Comparison of ENCODE assay signal across 8 cellular contexts in the genomic region with DNA sequence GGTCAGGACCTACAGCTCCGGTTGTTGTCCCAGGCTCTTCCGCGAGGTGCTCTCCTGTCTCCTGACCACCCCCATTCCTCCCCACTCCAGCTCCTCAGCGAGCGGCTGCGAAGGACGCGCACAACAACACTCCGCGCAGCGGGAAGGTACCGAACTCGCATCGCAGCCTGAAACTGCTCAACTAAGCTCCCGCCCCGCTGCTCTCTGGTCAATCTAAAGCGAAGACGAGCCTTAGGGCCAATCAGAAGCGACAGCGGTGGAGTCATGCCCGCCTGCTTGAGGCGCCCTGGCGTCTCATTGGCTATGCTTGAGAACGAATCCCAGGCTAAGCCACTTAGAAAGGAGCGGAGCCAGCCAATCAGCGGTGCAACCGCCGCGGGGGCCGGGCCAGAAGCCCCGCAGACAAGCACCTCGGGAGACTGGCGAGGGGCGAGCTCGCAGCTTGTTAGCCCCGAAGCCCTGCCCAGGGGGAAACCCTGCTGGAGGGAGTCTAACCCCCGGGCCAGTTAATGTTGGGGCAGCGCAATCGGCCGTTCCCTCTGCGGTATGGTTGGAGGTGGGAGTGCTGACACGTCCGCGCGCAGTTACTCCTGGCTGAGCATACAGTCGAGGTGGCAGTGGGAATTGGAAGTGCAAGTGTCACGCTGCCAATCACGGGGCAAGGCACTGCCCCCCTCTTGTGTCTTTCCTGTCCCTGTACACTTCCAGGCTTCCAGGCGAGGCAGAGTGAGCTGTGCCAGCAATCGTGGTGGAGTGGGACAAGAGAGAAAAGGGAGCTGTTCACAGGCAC. TPM values are rescaled to one million over a fixed set of nuclear protein-coding genes. Genes with fewer than 3 reads are reported as not detected.
DNase-seq lines count a peak whose midpoint lies in the region; ATAC-seq and TF ChIP-seq lines count a peak whose summit lies in the region.

No MANE protein-coding gene starts in this region.

- 0 to 1% (median 0%) methylated on average over 37 to 50 of the region's 50 CpGs for WGBS in stomach, 5 donors

- no peak for TF ChIP-seq POLR2A in stomach (IDR thresholded peaks at IDR 0.05)

- H3K4me1 Mint-ChIP-seq in neural crest cell = peaks cover 6% of the 10 kb centered on the region

- H3K27me3 ChIP-seq in RWPE2 (ENCODE audit: insufficient read depth, poor library complexity, severe bottlenecking) (no peaks in the 10 kb centered on the region), stomach (peaks cover 0 to 17% (median 0%) of the 10 kb centered on the region in 3 donors)

- peak; percentile 98 for DNase-seq in EH (ENCODE audit: low read depth)
- DNase-seq in GOT3 (lab: John Stamatoyannopoulos, UW) = peak; percentile 70
- DNase-seq in LNCaP clone FGC (ENCODE audit: low read depth) = peak; percentile 94
- DNase-seq in RWPE2 (ENCODE audit: low spot score) = peak; percentile 95
- peak; percentile 88 for DNase-seq in activated effector memory CD4-positive, alpha-beta T cell treated with Interleukin-2 at 50 U/mL for 16 hours
- DNase-seq in foreskin fibroblast = peak; percentile 97 to 99
- DNase-seq in neural crest cell (ENCODE audit: low read depth, low spot score) = peak; percentile 83
- DNase-seq in stomach = peak; percentile 98

- no peaks in the 10 kb centered on the region for H3K36me3 ChIP-seq in RWPE2 (ENCODE audit: low read depth)
- no peaks in the 10 kb centered on the region for H3K36me3 ChIP-seq in stomach

- peak overlapping the region; percentile 53 for H3K27ac Mint-ChIP-seq in neural crest cell (ENCODE audit: unreplicated experiment)

- TF ChIP-seq EP300 in stomach (IDR thresholded peaks at IDR 0.05) = no peak

- intact Hi-C loops in stomach (cut with DNase I; ENCODE audit: low total_unique reads) = no loop called here

- no peaks in the 10 kb centered on the region for H3K9me3 Mint-ChIP-seq in neural crest cell

- H3K27ac ChIP-seq in RWPE2 (ENCODE audit: poor library complexity, severe bottlenecking) (no peak overlapping the region), stomach (peak overlapping the region; percentile 60 to 81 (median 76))

- H3K9me3 ChIP-seq in RWPE2 (ENCODE audit: severe bottlenecking) (no peaks in the 10 kb centered on the region), stomach (no peaks in the 10 kb centered on the region)

- no peaks in the 10 kb centered on the region for H3K4me1 ChIP-seq in RWPE2 (ENCODE audit: insufficient read depth, poor library complexity, severe bottlenecking)
- peaks cover 0 to 17% (median 16%) of the 10 kb centered on the region in 4 donors for H3K4me1 ChIP-seq in stomach

- peaks cover 9% of the 10 kb centered on the region for H3K27me3 Mint-ChIP-seq in neural crest cell (ENCODE audit: low read depth)

- peak overlapping the region; percentile 91 for H3K4me3 Mint-ChIP-seq in neural crest cell

- H3K4me3 ChIP-seq in LNCaP clone FGC (ENCODE audit: low read depth, low read length) (peak overlapping the region; percentile 68), RWPE2 (ENCODE audit: severe bottlenecking) (peak overlapping the region; percentile 49), foreskin fibroblast (ENCODE audit: low read depth in 1 of 2, low read length in 2 of 2) (peak overlapping the region; percentile 54 to 57), stomach (peak overlapping the region; percentile 60 to 73 (median 66))

- peak; percentile 99 for ATAC-seq in RWPE2 (ENCODE audit: low read depth)

- H3K36me3 Mint-ChIP-seq in neural crest cell (ENCODE audit: low read depth) = no peaks in the 10 kb centered on the region

- TF ChIP-seq CTCF in LNCaP clone FGC (IDR thresholded peaks at IDR 0.05; ENCODE audit: control insufficient read depth, extremely low read depth, insufficient read depth) = no peak
- TF ChIP-seq CTCF in RWPE2 (IDR thresholded peaks at IDR 0.05; ENCODE audit: poor library complexity, severe bottlenecking) = no peak
- no peak for TF ChIP-seq CTCF in foreskin fibroblast (IDR thresholded peaks at IDR 0.05; ENCODE audit: low read depth, low read length)
- TF ChIP-seq CTCF in neural crest cell (conservative IDR thresholded peaks at IDR 0.05) = no peak
- peak in 1 of 7 experiments; percentile 4 for TF ChIP-seq CTCF in stomach (IDR thresholded peaks at IDR 0.05)

RNA-seq across cellular contexts. Expression of a gene that starts 1.9 kb away (rescaled TPM):
- not detected in 2 replicates for total RNA-seq in neural crest cell
- total RNA-seq in stomach = 1 to 10 TPM in 1 of 5 donors, not detected in 4; 8.2 TPM
- under 1 TPM in 2 of 3 donors, not detected in 1; 0.43 to 0.46 TPM for polyA plus RNA-seq in stomach

RNA-seq across cellular contexts. Expression of a gene that starts 15.4 kb away (rescaled TPM):
- total RNA-seq in neural crest cell (60.1 and 64.2 TPM in 2 replicates), stomach (10 to 100 TPM in 4 of 5 donors, 1 to 10 TPM in 1; 8.3 to 92.4 (median 24.9) TPM)
- polyA plus RNA-seq in stomach = 10 to 100 TPM; 13.9 to 22.6 (median 15.1) TPM

RNA-seq across cellular contexts. Expression of a gene that starts 36.1 kb away (rescaled TPM):
- total RNA-seq in neural crest cell (not detected in 2 replicates), stomach (not detected)
- polyA plus RNA-seq in stomach = under 1 TPM in 1 of 3 donors, not detected in 2; 0.08 TPM

RNA-seq across cellular contexts. Expression of a gene that starts 39.8 kb away (rescaled TPM):
- total RNA-seq in neural crest cell = 4.2 and 6.3 TPM in 2 replicates
- 10 to 100 TPM in 2 of 5 donors, 1 to 10 TPM in 3; 3.6 to 36.8 (median 9.0) TPM for total RNA-seq in stomach
- polyA plus RNA-seq in stomach = 10 to 100 TPM in 1 of 3 donors, 1 to 10 TPM in 2; 6.4 to 15.6 (median 9.8) TPM

RNA-seq across cellular contexts. Expression of a gene that starts 42.8 kb away (rescaled TPM):
- total RNA-seq in neural crest cell = 19.4 and 21.6 TPM in 2 replicates
- total RNA-seq in stomach = 10 to 100 TPM; 11.4 to 98.0 (median 57.1) TPM
- 10 to 100 TPM; 27.6 to 53.0 (median 44.8) TPM for polyA plus RNA-seq in stomach
